Comparison of ENCODE assay signal across 17 cellular contexts in the genomic region with DNA sequence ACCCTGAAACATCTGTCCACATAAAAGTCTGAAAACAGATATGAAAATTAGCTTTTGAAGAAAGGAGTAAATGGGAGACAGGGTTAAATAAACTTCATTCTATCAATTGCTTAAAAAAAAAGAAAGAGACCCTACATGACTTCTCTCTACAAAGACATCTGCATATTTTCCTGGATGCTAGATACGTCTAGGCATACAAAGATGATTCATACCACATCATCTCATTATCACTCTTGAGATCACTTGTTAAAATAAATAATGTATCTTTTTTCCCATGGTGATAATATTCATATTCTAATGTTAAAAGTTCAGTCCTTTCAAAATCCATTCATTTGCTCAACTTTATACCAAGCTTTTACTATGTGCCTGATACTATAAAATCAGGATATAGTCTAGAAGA.
DNase-seq lines count a peak whose midpoint lies in the region; ATAC-seq and TF ChIP-seq lines count a peak whose summit lies in the region.
"Had no signal": no experiment of that assay in that cellular context is flagged by ENCODE, and none has a peak within 500 bp of the region (broad histone marks: within the 10 kb centered on the region; RNA-seq: fewer than 3 reads in every experiment).

No MANE protein-coding gene starts in this region.

- ATAC-seq in HG03442 (IDR thresholded peaks at IDR 0.05; ENCODE audit: unreplicated experiment) = no peak
- ATAC-seq: A549 had no signal

- H3K9me3 ChIP-seq in adipocyte (ENCODE audit: control insufficient read depth, low read length) = no peaks in the 10 kb centered on the region
- H3K9me3 ChIP-seq: A549 had no signal

- no peak overlapping the region for H3K9ac ChIP-seq in adipocyte (ENCODE audit: low read length)

- H3K4me3 ChIP-seq in adipocyte (ENCODE audit: low read length) (no peak overlapping the region), fibroblast of the aortic adventitia (ENCODE audit: low read depth, low read length) (no peak overlapping the region)
- H3K4me3 ChIP-seq: A549, SK-N-MC had no signal

- intact Hi-C loops in posterior cingulate gyrus (cut with DNase I) = no loop called here

- DNase-seq in EL (peak; percentile 52), HT1080 (ENCODE audit: low read depth) (peak; percentile 8), adipocyte (ENCODE audit: low read depth) (peak; percentile 18), fibroblast of the aortic adventitia (ENCODE audit: low read depth) (peak; percentile 22), posterior cingulate gyrus (no peak), amniotic stem cell (lab: John Stamatoyannopoulos, UW) (no peak), cerebellar nuclear complex (lab: John Stamatoyannopoulos, UW) (no peak)
- DNase-seq: H9, MV-4-11, NCI-H1417, NCI-H1694 treated with DMSO at 0.1 percent for 48 hours, NCI-H2081 treated with DMSO at 0.1 percent for 48 hours, NCI-H748 treated with DMSO at 0.1 percent for 48 hours, SHP77 treated with DMSO at 0.1 percent for 48 hours had no signal

- TF ChIP-seq CTCF in fibroblast of the aortic adventitia (IDR thresholded peaks at IDR 0.05; ENCODE audit: insufficient read depth, low read length) = no peak

- no peaks in the 10 kb centered on the region for H3K27me3 ChIP-seq in adipocyte (replicated peaks; ENCODE audit: control insufficient read depth, insufficient read depth, low read length)

- H3K4me1 ChIP-seq in adipocyte (ENCODE audit: control insufficient read depth, insufficient read depth, low read length) = peaks cover 4% of the 10 kb centered on the region
- H3K4me1 ChIP-seq: A549 had no signal

- no peaks in the 10 kb centered on the region for H3K36me3 ChIP-seq in adipocyte (ENCODE audit: control insufficient read depth, insufficient read depth, low read length, severe bottlenecking)

Comparison
In these comparisons a context has a peak if more than half of its experiments do, and no peak if none do; other contexts are left out.
1. DNase-seq: peak in EL (single experiment), HT1080 (single experiment), adipocyte (single experiment) and fibroblast of the aortic adventitia (single experiment); none in posterior cingulate gyrus (0 of 10), amniotic stem cell (single experiment) and cerebellar nuclear complex (0 of 2).